Comparison of ENCODE assay signal across 8 cellular contexts in the genomic region with DNA sequence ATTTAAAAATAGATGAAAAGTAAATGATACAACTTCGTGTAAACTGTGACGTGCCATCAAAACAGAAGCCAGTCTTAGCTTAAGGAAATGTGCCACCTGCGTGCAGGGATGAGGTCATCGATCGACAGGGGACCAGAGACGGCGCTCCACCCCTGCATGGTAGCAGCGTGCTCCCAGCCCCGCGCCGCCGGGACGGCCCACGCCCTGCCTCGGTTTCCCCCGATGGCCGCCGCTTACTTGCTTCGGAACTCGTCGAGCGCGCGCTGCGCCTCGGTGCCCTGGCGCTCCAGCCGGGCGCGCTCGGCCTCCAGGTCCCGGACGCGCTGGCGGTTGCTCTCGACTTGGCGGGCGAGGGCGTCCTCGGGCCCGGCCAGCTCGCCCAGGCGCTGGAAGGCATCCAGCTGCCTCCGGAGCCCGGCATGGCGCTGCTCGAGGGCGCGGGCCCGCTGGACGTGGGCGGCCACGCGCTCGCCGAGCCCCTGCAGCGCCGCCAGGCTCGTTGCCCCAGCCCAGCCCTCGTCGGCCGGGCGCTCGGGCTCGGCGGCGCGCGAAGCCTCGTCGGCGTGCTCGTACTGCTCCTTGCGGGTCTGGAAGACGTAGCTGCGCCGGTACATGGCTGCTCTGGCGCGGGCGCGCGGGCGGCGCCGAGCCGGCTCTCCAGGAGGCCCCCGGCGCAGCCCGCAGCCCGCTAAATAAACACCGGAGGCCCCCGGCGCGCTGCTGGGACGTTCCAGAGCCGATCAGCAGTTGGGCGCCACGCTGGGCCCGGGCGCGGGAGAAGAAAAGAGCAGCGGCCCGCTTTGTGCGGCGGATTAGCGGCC. TPM values are rescaled to one million over a fixed set of nuclear protein-coding genes. Genes with fewer than 3 reads are reported as not detected.
DNase-seq lines count a peak whose midpoint lies in the region; ATAC-seq and TF ChIP-seq lines count a peak whose summit lies in the region.

Gene BFSP1 (minus strand): TSS at position 664 of the 821 bp plus-strand sequence. CDS start 50 bp downstream, at position 614.

- peaks cover 7% of the 10 kb centered on the region for H3K27me3 ChIP-seq in effector memory CD4-positive, alpha-beta T cell (replicated peaks; ENCODE audit: control insufficient read depth, insufficient read depth, low read length, poor library complexity, severe bottlenecking)

- H3K36me3 ChIP-seq in effector memory CD4-positive, alpha-beta T cell (ENCODE audit: control insufficient read depth, insufficient read depth, low read length), result no peaks in the 10 kb centered on the region

- peak within 1 kb of the TSS; percentile 94 for H3K27ac Mint-ChIP-seq in activated CD4-positive, alpha-beta memory T cell treated with anti-CD3 and anti-CD28 coated beads, Interleukin-2, amount 10 ng/mL, durations not matched to agents 7 days and 5 days
- no peak within 1 kb of the TSS for H3K27ac Mint-ChIP-seq in memory B cell

- TF ChIP-seq CTCF in AG10803 (conservative IDR thresholded peaks at IDR 0.05; ENCODE audit: low read length), result no peak

- no peaks in the 10 kb centered on the region for H3K9me3 ChIP-seq in effector memory CD4-positive, alpha-beta T cell (ENCODE audit: control insufficient read depth, low read length)

- H3K4me3 Mint-ChIP-seq in activated CD4-positive, alpha-beta memory T cell treated with anti-CD3 and anti-CD28 coated beads, Interleukin-2, amount 10 ng/mL, durations not matched to agents 7 days and 5 days, result peak within 1 kb of the TSS; percentile 95
- peak within 1 kb of the TSS; percentile 63 for H3K4me3 Mint-ChIP-seq in memory B cell

- CTCF ChIA-PET in activated CD4-positive, alpha-beta memory T cell treated with anti-CD3 and anti-CD28 coated beads, Interleukin-2, amount 10 ng/mL, durations not matched to agents 7 days and 5 days (lab: Charles Lee), result interaction anchor here (0.7 to 8.2 kb wide), 17 partner anchors 9 to 440 kb away, joined by 3 to 77 read pairs (median 3); partner anchors contain the start of genes DSTN and RRBP1

- H3K4me1 Mint-ChIP-seq in activated CD4-positive, alpha-beta memory T cell treated with anti-CD3 and anti-CD28 coated beads, Interleukin-2, amount 10 ng/mL, durations not matched to agents 7 days and 5 days, result peaks cover 33% of the 10 kb centered on the region
- H3K4me1 Mint-ChIP-seq in memory B cell, result peaks cover 2% of the 10 kb centered on the region

- no peaks in the 10 kb centered on the region for H3K9me3 Mint-ChIP-seq in activated CD4-positive, alpha-beta memory T cell treated with anti-CD3 and anti-CD28 coated beads, Interleukin-2, amount 10 ng/mL, durations not matched to agents 7 days and 5 days
- peaks cover 2% of the 10 kb centered on the region for H3K9me3 Mint-ChIP-seq in memory B cell

- DNase-seq in AG10803 (ENCODE audit: low read depth) (peak; percentile 51), NCI-H2227 (lab: John Stamatoyannopoulos, UW; ENCODE audit: unreplicated experiment) (peak; percentile 80), memory B cell (ENCODE audit: low spot score in 2 of 2) (peak in 1 of 2 donors; percentile 29)
- peak; percentile 75 for DNase-seq in activated CD4-positive, alpha-beta memory T cell treated with anti-CD3 and anti-CD28 coated beads, Interleukin-2, amount 10 ng/mL, durations not matched to agents 7 days and 5 days
- DNase-seq in effector memory CD4-positive, alpha-beta T cell, result peak in 2 of 3 donors; percentile 14 to 18
- DNase-seq in stimulated activated CD8-positive, alpha-beta memory T cell treated with anti-CD3 and anti-CD28 coated beads, Interleukin-12 subunit alpha, Interleukin-12 subunit beta, amount 100 ng/mL, for 4 hours (ENCODE audit: low read depth), result peak; percentile 19

- no peaks in the 10 kb centered on the region for H3K27me3 Mint-ChIP-seq in activated CD4-positive, alpha-beta memory T cell treated with anti-CD3 and anti-CD28 coated beads, Interleukin-2, amount 10 ng/mL, durations not matched to agents 7 days and 5 days
- H3K27me3 Mint-ChIP-seq in memory B cell, result peaks cover 20% of the 10 kb centered on the region

- H3K27ac ChIP-seq in effector memory CD4-positive, alpha-beta T cell (ENCODE audit: insufficient read depth, low read length, poor library complexity, severe bottlenecking), result peak within 1 kb of the TSS; percentile 27

- no peaks in the 10 kb centered on the region for H3K36me3 Mint-ChIP-seq in activated CD4-positive, alpha-beta memory T cell treated with anti-CD3 and anti-CD28 coated beads, Interleukin-2, amount 10 ng/mL, durations not matched to agents 7 days and 5 days (ENCODE audit: low read depth)
- peaks cover 3% of the 10 kb centered on the region for H3K36me3 Mint-ChIP-seq in memory B cell

- peaks cover 11% of the 10 kb centered on the region for H3K4me1 ChIP-seq in effector memory CD4-positive, alpha-beta T cell (ENCODE audit: control insufficient read depth, insufficient read depth, low read length, poor library complexity, severe bottlenecking)

- ATAC-seq in GM21360 (IDR thresholded peaks at IDR 0.05; ENCODE audit: unreplicated experiment), result peak; percentile 41
- peak; percentile 72 for ATAC-seq in memory B cell (ENCODE audit: low read depth)
- no peak for ATAC-seq in GM19324 (IDR thresholded peaks at IDR 0.05; ENCODE audit: low FRiP score, unreplicated experiment)

- POLR2A ChIA-PET in activated CD4-positive, alpha-beta memory T cell treated with anti-CD3 and anti-CD28 coated beads, Interleukin-2, amount 10 ng/mL, durations not matched to agents 7 days and 5 days (lab: Charles Lee), result interaction anchor here (0.6 to 4.9 kb wide), 19 partner anchors 9 to 977 kb away, joined by 3 to 71 read pairs (median 6); partner anchors contain the start of genes DSTN, KAT14, PET117 and RRBP1

- peak within 1 kb of the TSS; percentile 52 for H3K4me3 ChIP-seq in AG10803 (ENCODE audit: low read length)
- H3K4me3 ChIP-seq in effector memory CD4-positive, alpha-beta T cell (ENCODE audit: insufficient read depth, low read depth, low read length, poor library complexity, severe bottlenecking), result peak within 1 kb of the TSS; percentile 62

RNA-seq across cellular contexts. Expression of gene BFSP1, which starts in this region (rescaled TPM):
- 1 to 10 TPM; 2.7 to 3.2 TPM for total RNA-seq in activated CD4-positive, alpha-beta memory T cell treated with anti-CD3 and anti-CD28 coated beads, Interleukin-2, amount 10 ng/mL, durations not matched to agents 7 days and 5 days
